In the genomic region with DNA sequence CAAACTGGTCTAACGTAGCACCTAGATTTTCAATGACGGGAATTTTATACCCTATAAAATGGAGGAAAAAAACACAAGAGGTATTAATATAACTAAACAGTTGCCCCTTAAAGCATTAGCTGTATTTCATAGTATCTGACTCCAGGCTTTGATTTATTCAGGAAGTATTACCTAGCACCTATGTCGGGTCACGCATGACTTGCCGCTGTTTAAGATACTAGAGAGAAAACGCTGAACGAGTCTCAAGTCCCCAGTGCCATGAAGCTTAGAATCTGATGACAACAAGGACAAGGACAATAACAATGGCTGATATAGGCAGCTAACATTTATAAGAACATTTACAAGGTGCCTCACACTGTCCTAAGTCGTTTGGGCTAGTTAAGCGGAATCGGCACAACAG, we compare ENCODE assay signal across 8 cellular contexts. TPM values are rescaled to one million over a fixed set of nuclear protein-coding genes. Genes with fewer than 3 reads are reported as not detected.
DNase-seq lines count a peak whose midpoint lies in the region; ATAC-seq and TF ChIP-seq lines count a peak whose summit lies in the region.

No MANE protein-coding gene starts in this region.

- peaks cover 7% of the 10 kb centered on the region; the same call in 1 of the 2 replicates for H3K9me3 ChIP-seq in SU-DHL-6 (ENCODE audit: insufficient read depth, low read length)

- H3K36me3 Mint-ChIP-seq in activated CD4-positive, alpha-beta T cell treated with anti-CD3 and anti-CD28 coated beads, Interleukin-2, amount 10 ng/mL, durations not matched to agents 24 days and 14 days (ENCODE audit: low read depth), result peaks cover 51% of the 10 kb centered on the region

- H3K9me2 ChIP-seq in SU-DHL-6 (replicated peaks; ENCODE audit: insufficient read depth, low read length), result no peaks in the 10 kb centered on the region

- H3K27me3 Mint-ChIP-seq in activated CD4-positive, alpha-beta T cell treated with anti-CD3 and anti-CD28 coated beads, Interleukin-2, amount 10 ng/mL, durations not matched to agents 24 days and 14 days, result no peaks in the 10 kb centered on the region

- peaks cover 28% of the 10 kb centered on the region for H4K20me1 ChIP-seq in SU-DHL-6 (ENCODE audit: low read depth, low read length)

- H3K4me3 Mint-ChIP-seq in activated CD4-positive, alpha-beta T cell treated with anti-CD3 and anti-CD28 coated beads, Interleukin-2, amount 10 ng/mL, durations not matched to agents 24 days and 14 days, result peak overlapping the region; percentile 90

- peak overlapping the region; percentile 6; the same call in 1 of the 2 replicates for H3K27ac ChIP-seq in SU-DHL-6 (ENCODE audit: low read depth, low read length)

- H3K79me2 ChIP-seq in SU-DHL-6 (ENCODE audit: insufficient read depth, low read length), result peaks cover 69% of the 10 kb centered on the region

- peak overlapping the region; percentile 97 for H3K4me2 ChIP-seq in SU-DHL-6 (ENCODE audit: low read depth, low read length, poor library complexity, severe bottlenecking)

- H3K9me3 Mint-ChIP-seq in activated CD4-positive, alpha-beta T cell treated with anti-CD3 and anti-CD28 coated beads, Interleukin-2, amount 10 ng/mL, durations not matched to agents 24 days and 14 days, result no peaks in the 10 kb centered on the region

- ATAC-seq in activated CD4-positive, CD25-positive, alpha-beta regulatory T cell treated with anti-CD3 and anti-CD28 coated beads, Interleukin-2, amount 50 U/mL, for 24 hours, result no peak
- ATAC-seq in esophagus mucosa, result no peak

- H3K36me3 ChIP-seq in SU-DHL-6 (ENCODE audit: low read length), result peaks cover 30% of the 10 kb centered on the region

- no peak overlapping the region for H2AFZ ChIP-seq in SU-DHL-6 (ENCODE audit: low read depth, low read length, severe bottlenecking)

- intact Hi-C loops in activated CD4-positive, alpha-beta T cell treated with anti-CD3 and anti-CD28 coated beads, Interleukin-2, amount 10 ng/mL, durations not matched to agents 24 days and 14 days (cut with micrococcal nuclease), result loop anchor here (5.0 kb wide), 1 partner anchor 691 kb away; the partner anchor contains the start of genes ASB7 and LINS1

- peak overlapping the region; percentile 90 for H3K4me3 ChIP-seq in SU-DHL-6 (ENCODE audit: insufficient read depth, low read length, poor library complexity, severe bottlenecking)
- peak overlapping the region; percentile 96 for H3K4me3 ChIP-seq in fibroblast of the aortic adventitia (ENCODE audit: low read depth, low read length)

- H3K4me1 Mint-ChIP-seq in activated CD4-positive, alpha-beta T cell treated with anti-CD3 and anti-CD28 coated beads, Interleukin-2, amount 10 ng/mL, durations not matched to agents 24 days and 14 days, result peaks cover 47% of the 10 kb centered on the region

- H3K27ac Mint-ChIP-seq in activated CD4-positive, alpha-beta T cell treated with anti-CD3 and anti-CD28 coated beads, Interleukin-2, amount 10 ng/mL, durations not matched to agents 24 days and 14 days, result peak overlapping the region; percentile 96

- DNase-seq in activated CD4-positive, alpha-beta T cell treated with anti-CD3 and anti-CD28 coated beads, Interleukin-2, amount 10 ng/mL, durations not matched to agents 24 days and 14 days, result no peak
- DNase-seq in activated CD4-positive, alpha-beta T cell treated with anti-CD3 and anti-CD28 coated beads for 48 hours, result no peak
- DNase-seq in fibroblast of the aortic adventitia (ENCODE audit: low read depth) (no peak), NOMO-1 treated with DMSO at 0.1 percent for 48 hours (lab: John Stamatoyannopoulos, UW; ENCODE audit: unreplicated experiment) (no peak)
- peak; percentile 23 for DNase-seq in stimulated activated CD8-positive, alpha-beta memory T cell treated with anti-CD3 and anti-CD28 coated beads, Interleukin-4, amount 100 ng/mL, for 48 hours

- H3K9ac ChIP-seq in SU-DHL-6 (ENCODE audit: low read length), result peak overlapping the region; percentile 89

- H3F3A ChIP-seq in SU-DHL-6 (ENCODE audit: insufficient read depth), result peaks cover 31% of the 10 kb centered on the region

- TF ChIP-seq CTCF in SU-DHL-6 (IDR thresholded peaks at IDR 0.05; ENCODE audit: insufficient read depth, low read length, poor library complexity, severe bottlenecking) (no peak), fibroblast of the aortic adventitia (IDR thresholded peaks at IDR 0.05; ENCODE audit: insufficient read depth, low read length) (no peak)

- no peaks in the 10 kb centered on the region for H3K27me3 ChIP-seq in SU-DHL-6 (ENCODE audit: low read length)

RNA-seq across cellular contexts. Expression of gene SNRPA1, which starts 1.9 kb away (rescaled TPM):
- total RNA-seq in activated CD4-positive, alpha-beta T cell treated with anti-CD3 and anti-CD28 coated beads, Interleukin-2, amount 10 ng/mL, durations not matched to agents 24 days and 14 days, result 195 and 210 TPM in 2 replicates
- total RNA-seq in fibroblast of the aortic adventitia (ENCODE audit: low replicate concordance), result 17.5 and 26.2 TPM in 2 replicates
- total RNA-seq in esophagus mucosa, result 44.5 TPM

RNA-seq across cellular contexts. Expression of gene SELENOS, which starts 15.8 kb away (rescaled TPM):
- total RNA-seq in activated CD4-positive, alpha-beta T cell treated with anti-CD3 and anti-CD28 coated beads, Interleukin-2, amount 10 ng/mL, durations not matched to agents 24 days and 14 days, result 36.5 and 39.3 TPM in 2 replicates
- 52.7 and 65.3 TPM in 2 replicates for total RNA-seq in fibroblast of the aortic adventitia (ENCODE audit: low replicate concordance)
- total RNA-seq in esophagus mucosa, result 37.8 TPM

RNA-seq across cellular contexts. Expression of gene CHSY1, which starts 41.3 kb away (rescaled TPM):
- 61.7 and 62.6 TPM in 2 replicates for total RNA-seq in activated CD4-positive, alpha-beta T cell treated with anti-CD3 and anti-CD28 coated beads, Interleukin-2, amount 10 ng/mL, durations not matched to agents 24 days and 14 days
- total RNA-seq in fibroblast of the aortic adventitia (ENCODE audit: low replicate concordance), result 34.4 and 40.9 TPM in 2 replicates
- total RNA-seq in esophagus mucosa, result 10.0 TPM
